ENCODE assay signal across 12 cellular contexts in the genomic region with DNA sequence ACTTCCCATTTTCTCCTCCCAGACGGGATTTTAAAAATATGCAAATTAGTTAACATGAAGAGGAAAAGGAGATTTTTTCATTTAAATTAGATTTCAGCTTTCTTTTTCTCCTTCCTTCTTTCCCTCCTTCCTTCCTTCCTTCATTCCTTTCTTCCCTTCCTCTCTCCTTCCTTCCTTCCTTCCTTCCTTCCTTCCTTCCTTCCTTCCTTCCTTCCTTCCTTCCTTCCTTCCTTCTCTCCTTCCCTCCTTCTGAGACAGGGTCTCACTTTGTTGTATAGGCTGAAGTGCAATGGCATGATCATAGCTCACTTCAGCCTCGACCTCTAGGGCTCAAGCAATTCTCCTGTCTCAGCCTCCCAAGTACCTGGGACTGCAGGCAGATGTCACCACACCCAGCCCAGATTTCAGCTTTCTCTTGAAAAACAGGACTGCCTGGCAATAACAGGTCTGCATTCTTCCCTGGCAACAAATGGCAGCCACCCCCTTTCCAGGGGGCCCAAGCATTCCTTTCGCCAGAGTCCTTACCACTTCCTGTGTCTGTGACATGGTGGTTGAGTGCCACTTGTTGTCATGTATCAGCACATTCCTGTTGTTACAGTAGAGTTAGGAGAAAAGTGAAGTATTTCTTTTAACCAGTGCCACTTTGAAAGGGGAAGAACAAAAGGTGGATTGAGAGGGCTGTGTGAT.
A peak's percentile ranks its signal among the peaks of the same experiment; 100 is the strongest.
DNase-seq lines count a peak whose midpoint lies in the region; ATAC-seq and TF ChIP-seq lines count a peak whose summit lies in the region.
"Had no signal": no experiment of that assay in that cellular context is flagged by ENCODE, and none has a peak within 500 bp of the region (broad histone marks: within the 10 kb centered on the region; RNA-seq: fewer than 3 reads in every experiment).

No MANE protein-coding gene starts in this region.

- H3K27me3 ChIP-seq in A673 (replicated peaks; ENCODE audit: insufficient read depth, low read depth, low read length, poor library complexity): no peaks in the 10 kb centered on the region
- no peaks in the 10 kb centered on the region for H3K27me3 ChIP-seq in H7 (ENCODE audit: control insufficient read depth, insufficient read depth, low read length)

- ATAC-seq in GM21526 (IDR thresholded peaks at IDR 0.05; ENCODE audit: low FRiP score, unreplicated experiment): no peak
- ATAC-seq: activated CD4-positive, alpha-beta T cell treated with anti-CD3 and anti-CD28 coated beads for 36 hours; left colon had no signal

- H3K27ac ChIP-seq in A673 (ENCODE audit: low read depth, low read length, poor library complexity, severe bottlenecking): peak overlapping the region; percentile 81

- H3K4me1 ChIP-seq in A673 (ENCODE audit: insufficient read depth, low read length, poor library complexity, severe bottlenecking): peaks cover 6% of the 10 kb centered on the region

- no peaks in the 10 kb centered on the region for H3K36me3 ChIP-seq in A673 (ENCODE audit: insufficient read depth, low read length, poor library complexity, severe bottlenecking)
- no peaks in the 10 kb centered on the region for H3K36me3 ChIP-seq in H7 (replicated peaks; ENCODE audit: control insufficient read depth, insufficient read depth, low read length)

- TF ChIP-seq CTCF in A673 (conservative IDR thresholded peaks at IDR 0.05; ENCODE audit: low read depth, low read length): no peak

- POLR2A ChIA-PET in A673 (lab: Charles Lee; ENCODE audit: low non-redundant PET): no interaction called here

- H3K4me3 ChIP-seq in A673 (ENCODE audit: low read depth, low read length, poor library complexity, severe bottlenecking): no peak overlapping the region
- H3K4me3 ChIP-seq in H7 (ENCODE audit: insufficient read depth, low read depth, low read length): no peak overlapping the region

- peak; percentile 84 for DNase-seq in A673 (ENCODE audit: low spot score)
- DNase-seq in H7: peak; percentile 65
- DNase-seq in RKO (ENCODE audit: low spot score): peak; percentile 48
- DNase-seq in hepatic stellate cell (ENCODE audit: low spot score): peak; percentile 53
- no peak for DNase-seq in GM19240 (ENCODE audit: insufficient read length, low spot score)
- DNase-seq in activated CD4-positive, alpha-beta T cell treated with anti-CD3 and anti-CD28 coated beads, Interleukin-2, amount 50 U/mL, for 1 hour: no peak
- DNase-seq in activated effector memory CD4-positive, alpha-beta T cell treated with anti-CD3 and anti-CD28 coated beads, Interleukin-2, amount 50 U/mL, for 16 hours: no peak
- DNase-seq: activated CD4-positive, alpha-beta T cell treated with anti-CD3 and anti-CD28 coated beads for 36 hours; C1 segment of cervical spinal cord; left colon; NCI-H1436 had no signal

- no TSS peak for BruUV-seq in A673 (replicated peaks; lab: Mats Ljungman, UMichigan)

- CTCF ChIA-PET in A673 (lab: Charles Lee): interaction anchor here (1.1 kb wide), 1 partner anchor 139 kb away, joined by 6 read pairs; no protein-coding TSS in a partner anchor

- intact Hi-C loops in A673 (cut with micrococcal nuclease; ENCODE audit: unreplicated experiment): loop anchor here (2.0 to 5.0 kb wide), 2 partner anchors 139 to 259 kb away; no protein-coding TSS in a partner anchor

- H3K9me3 ChIP-seq in A673 (ENCODE audit: low read depth, low read length, poor library complexity, severe bottlenecking): no peaks in the 10 kb centered on the region

Comparison
In these comparisons a context has a peak if more than half of its experiments do, and no peak if none do; other contexts are left out.
1. DNase-seq: peak in A673 (single experiment), H7 (single experiment), RKO (single experiment) and hepatic stellate cell (single experiment); none in GM19240 (single experiment), activated CD4-positive, alpha-beta T cell treated with anti-CD3 and anti-CD28 coated beads, Interleukin-2, amount 50 U/mL, for 1 hour (single experiment) and activated effector memory CD4-positive, alpha-beta T cell treated with anti-CD3 and anti-CD28 coated beads, Interleukin-2, amount 50 U/mL, for 16 hours (single experiment).